18 cellular contexts compared by ENCODE assay signal in genomic region chr6:12467706-12468670, GRCh38.
DNase-seq lines count a peak whose midpoint lies in the region; ATAC-seq and TF ChIP-seq lines count a peak whose summit lies in the region.
"Had no signal": no experiment of that assay in that cellular context is flagged by ENCODE, and none has a peak within 500 bp of the region (broad histone marks: within the 10 kb centered on the region; RNA-seq: fewer than 3 reads in every experiment).

No MANE protein-coding gene starts in this region.

- DNase-seq in RPMI7951 (ENCODE audit: low read depth) (peak; percentile 45), fibroblast of peridontal ligament (ENCODE audit: extremely low read depth) (peak; percentile 58), prostate gland (ENCODE audit: low spot score) (peak; percentile 6), NCI-H2029 (lab: John Stamatoyannopoulos, UW) (no peak), DMS 273 treated with DMSO at 0.1 percent for 48 hours (lab: John Stamatoyannopoulos, UW) (no peak), GM10266 (ENCODE audit: extremely low spot score) (no peak)
- DNase-seq: activated CD4-positive, alpha-beta T cell treated with anti-CD3 and anti-CD28 coated beads, Interleukin-2, amount 10 ng/mL, durations not matched to agents 24 days and 14 days; activated naive CD4-positive, alpha-beta T cell treated with anti-CD3 and anti-CD28 coated beads, Interleukin-2, amount 10 ng/mL, durations not matched to agents 7 days and 5 days; effector CD8-positive, alpha-beta T cell; foreskin melanocyte; naive thymus-derived CD8-positive, alpha-beta T cell; NCI-H2081 treated with DMSO at 0.1 percent for 48 hours; NCI-H526; stimulated activated CD4-positive, alpha-beta T cell treated with anti-CD3 and anti-CD28 coated beads, Interleukin-15, amount 100 ng/mL, for 24 hours had no signal

- no peak for ATAC-seq in GM19351 (IDR thresholded peaks at IDR 0.05; ENCODE audit: unreplicated experiment)
- ATAC-seq: naive thymus-derived CD8-positive, alpha-beta T cell had no signal

- H4K20me1 ChIP-seq in BLaER1 treated with 17β-estradiol and CSF1 and Interleukin-3, amounts not matched to agents 10 nM and 100 nM: no peaks in the 10 kb centered on the region

- WGBS in prostate gland: 41% methylated on average over 8 of the region's 8 CpGs

- peaks cover 5 to 10% (median 8%) of the 10 kb centered on the region in 10 experiments; a peak in 15 of 20 replicates for H3K4me1 ChIP-seq in BLaER1 treated with 17β-estradiol and CSF1 and Interleukin-3, amounts not matched to agents 10 nM and 100 nM
- H3K4me1 ChIP-seq in prostate gland (replicated peaks): no peaks in the 10 kb centered on the region

- H3K4me2 ChIP-seq in BLaER1 treated with 17β-estradiol and CSF1 and Interleukin-3, amounts not matched to agents 10 nM and 100 nM: peak overlapping the region in 10 of 11 experiments; percentile 0 to 39 (median 16); a peak in 13 of 22 replicates

- H3K27me3 ChIP-seq in BLaER1 treated with 17β-estradiol and CSF1 and Interleukin-3, amounts not matched to agents 10 nM and 100 nM: no peaks in the 10 kb centered on the region
- no peaks in the 10 kb centered on the region for H3K27me3 ChIP-seq in prostate gland (replicated peaks; ENCODE audit: insufficient read depth)
- H3K27me3 ChIP-seq: SJSA1 had no signal

- no peaks in the 10 kb centered on the region; a peak in 1 of 22 replicates for H3K9me3 ChIP-seq in BLaER1 treated with 17β-estradiol and CSF1 and Interleukin-3, amounts not matched to agents 10 nM and 100 nM (replicated peaks in 1 of 11)
- H3K9me3 ChIP-seq in prostate gland: no peaks in the 10 kb centered on the region
- H3K9me3 ChIP-seq: SJSA1 had no signal

- intact Hi-C loops in prostate gland (cut with DNase I): no loop called here

- TF ChIP-seq POLR2A in prostate gland (IDR thresholded peaks at IDR 0.05): no peak

- no peaks in the 10 kb centered on the region for H3K36me3 ChIP-seq in BLaER1 treated with 17β-estradiol and CSF1 and Interleukin-3, amounts not matched to agents 10 nM and 100 nM
- no peaks in the 10 kb centered on the region for H3K36me3 ChIP-seq in prostate gland
- H3K36me3 ChIP-seq: SJSA1 had no signal

- H3K4me3 ChIP-seq in BLaER1 treated with 17β-estradiol and CSF1 and Interleukin-3, amounts not matched to agents 10 nM and 100 nM: no peak overlapping the region
- H3K4me3 ChIP-seq in prostate gland: no peak overlapping the region
- H3K4me3 ChIP-seq: SJSA1 had no signal

- no peak overlapping the region for H3K9ac ChIP-seq in BLaER1 treated with 17β-estradiol and CSF1 and Interleukin-3, amounts not matched to agents 10 nM and 100 nM

- H3K27ac ChIP-seq in BLaER1 treated with 17β-estradiol and CSF1 and Interleukin-3, amounts not matched to agents 10 nM and 100 nM: no peak overlapping the region
- peak overlapping the region in 1 of 2 donors; percentile 24 for H3K27ac ChIP-seq in prostate gland
- H3K27ac ChIP-seq: C4-2B, SJSA1 had no signal

- TF ChIP-seq CTCF in prostate gland (IDR thresholded peaks at IDR 0.05): no peak
- TF ChIP-seq CTCF in GM10266 (IDR thresholded peaks at IDR 0.05; ENCODE audit: control insufficient read depth, insufficient read depth, low read depth, missing control alignments): no peak

Comparison
In these comparisons a context has a peak if more than half of its experiments do, and no peak if none do; other contexts are left out.
1. DNase-seq: peak in RPMI7951 (single experiment), fibroblast of peridontal ligament (single experiment) and prostate gland (single experiment); none in NCI-H2029 (single experiment), DMS 273 treated with DMSO at 0.1 percent for 48 hours (single experiment) and GM10266 (single experiment).